In genomic region chr5:137737349-137738256, GRCh38 we compare ENCODE assay signal across 1 cellular context.
TF ChIP-seq lines count a peak whose summit lies in the region.

No MANE protein-coding gene starts in this region.

TF ChIP-seq in GM12878, 131 proteins besides CTCF, POLR2A, EP300 and RAD21:
- TF ChIP-seq ZBTB11 (CRISPR knock-in tag; IDR thresholded peaks at IDR 0.05) (no peak), RUNX3 (IDR thresholded peaks at IDR 0.05; ENCODE audit: low read length) (peak; percentile 74)
